1 cellular context compared by ENCODE assay signal in genomic region chr3:185815391-185816282, GRCh38.
TF ChIP-seq lines count a peak whose summit lies in the region.

No MANE protein-coding gene starts in this region.

TF ChIP-seq in HCT116, 20 proteins besides CTCF, POLR2A, EP300 and RAD21:
- TF ChIP-seq CEBPB (IDR thresholded peaks at IDR 0.05; ENCODE audit: low read depth) (no peak), JUND (IDR thresholded peaks at IDR 0.05) (no peak), ATF3 (IDR thresholded peaks at IDR 0.05) (no peak), EZH2 (IDR thresholded peaks at IDR 0.05) (no peak), CBX3 (IDR thresholded peaks at IDR 0.05; ENCODE audit: low read depth) (no peak), EZH2phosphoT487 (IDR thresholded peaks at IDR 0.05; ENCODE audit: borderline replicate concordance) (no peak)
